Comparison of ENCODE assay signal across 12 cellular contexts in genomic region chr1:203631349-203631748, GRCh38. TPM values are rescaled to one million over a fixed set of nuclear protein-coding genes. Genes with fewer than 3 reads are reported as not detected.
A peak's percentile ranks its signal among the peaks of the same experiment; 100 is the strongest.
DNase-seq lines count a peak whose midpoint lies in the region; ATAC-seq, FAIRE-seq and TF ChIP-seq lines count a peak whose summit lies in the region.
"Had no signal": no experiment of that assay in that cellular context is flagged by ENCODE, and none has a peak within 500 bp of the region (broad histone marks: within the 10 kb centered on the region; RNA-seq: fewer than 3 reads in every experiment).

No MANE protein-coding gene starts in this region.

- POLR2A ChIA-PET in K562 (lab: Yijun Ruan, JAX) = no interaction called here

- no peaks in the 10 kb centered on the region for H3K27me3 Mint-ChIP-seq in natural killer cell (ENCODE audit: low read depth in 2 of 2)

- H3K9me1 ChIP-seq in K562 (ENCODE audit: control insufficient read depth, insufficient read depth, low read length) = no peaks in the 10 kb centered on the region

- no TSS peak for BruUV-seq in K562 (replicated peaks; lab: Mats Ljungman, UMichigan)

- H3K9me3 ChIP-seq in right cardiac atrium (ENCODE audit: control insufficient read depth, low read length) (no peaks in the 10 kb centered on the region), K562 (replicated peaks; ENCODE audit: control insufficient read depth, insufficient read depth, low read depth, low read length) (no peaks in the 10 kb centered on the region)
- H3K9me3 ChIP-seq: pancreas had no signal

- H3K9me3 Mint-ChIP-seq in natural killer cell = no peaks in the 10 kb centered on the region
- H3K9me3 Mint-ChIP-seq: H9 had no signal

- H3K79me2 ChIP-seq in K562 (ENCODE audit: control insufficient read depth, insufficient read depth, low read length) = peaks cover 13% of the 10 kb centered on the region; the same call in 2 of the 3 replicates

- H3K27ac Mint-ChIP-seq in natural killer cell = peak overlapping the region; percentile 85 to 95
- H3K27ac Mint-ChIP-seq: H9 had no signal

- peak overlapping the region; percentile 76 for H3K4me3 Mint-ChIP-seq in natural killer cell

- DNase-seq in right cardiac atrium (no peak), Right ventricle myocardium inferior (ENCODE audit: missing footprints) (no peak), K562 (ENCODE audit: extremely low read depth in 1 of 4, low spot score in 3 of 4) (no peak), natural killer cell (no peak), foreskin fibroblast (no peak), NCI-H2171 treated with DMSO at 0.1 percent for 48 hours (lab: John Stamatoyannopoulos, UW) (no peak)
- DNase-seq: H9; kidney glomerular epithelial cell; pancreas; stimulated activated CD4-positive, alpha-beta T cell treated with anti-CD3 and anti-CD28 coated beads, Interleukin-4, amount 100 ng/mL, for 4 hours had no signal

- H3K4me1 Mint-ChIP-seq in natural killer cell = peaks cover 68 to 70% of the 10 kb centered on the region in 2 donors

- no peaks in the 10 kb centered on the region for H3K27me3 ChIP-seq in right cardiac atrium (ENCODE audit: control insufficient read depth, insufficient read depth)
- no peaks in the 10 kb centered on the region for H3K27me3 ChIP-seq in K562 (ENCODE audit: control insufficient read depth in 2 of 2, insufficient read depth in 2 of 2, low read length in 2 of 2)
- H3K27me3 ChIP-seq: pancreas had no signal

- no peak for FAIRE-seq in K562 (lab: Jason Lieb, UNC)
- FAIRE-seq: pancreas had no signal

- no peak overlapping the region for H3K4me2 ChIP-seq in K562 (ENCODE audit: insufficient read depth, low read length)

- CTCF ChIA-PET in K562 (lab: Yijun Ruan, JAX; ENCODE audit: low intra/inter-chr PET ratio) = no interaction called here

- no peak for TF ChIP-seq RAD21 in K562 (CRISPR knock-in tag; conservative IDR thresholded peaks at IDR 0.05 in 1 of 2, IDR thresholded peaks at IDR 0.05 in 1 of 2)

- no peak for TF ChIP-seq EP300 in K562 (IDR thresholded peaks at IDR 0.05; ENCODE audit: low read length)

- TF ChIP-seq POLR2A in K562 (conservative IDR thresholded peaks at IDR 0.05) = no peak

- no peak overlapping the region for H2AFZ ChIP-seq in K562 (ENCODE audit: low read depth, low read length)

- no peak overlapping the region for H3K9ac ChIP-seq in K562 (ENCODE audit: insufficient read depth in 1 of 2, low read depth in 2 of 2, low read length in 2 of 2)

- H3K27ac ChIP-seq in right cardiac atrium (ENCODE audit: low read length) = peak overlapping the region; percentile 99
- H3K27ac ChIP-seq in K562 (ENCODE audit: extremely low read depth, low read depth, low read length) = no peak overlapping the region
- H3K27ac ChIP-seq: pancreas had no signal

- TF ChIP-seq CTCF in K562 (IDR thresholded peaks at IDR 0.05 in 2 of 3, conservative IDR thresholded peaks at IDR 0.05 in 1 of 3; ENCODE audit: insufficient read depth in 2 of 3, low read depth in 1 of 3, low read length in 3 of 3) = no peak
- no peak for TF ChIP-seq CTCF in natural killer cell (IDR thresholded peaks at IDR 0.05)
- no peak for TF ChIP-seq CTCF in foreskin fibroblast (IDR thresholded peaks at IDR 0.05; ENCODE audit: low read depth, low read length)

- H3K4me1 ChIP-seq in right cardiac atrium (ENCODE audit: control insufficient read depth, insufficient read depth, low read length) (peaks cover 25% of the 10 kb centered on the region), K562 (replicated peaks in 1 of 2; ENCODE audit: control insufficient read depth in 2 of 2, insufficient read depth in 2 of 2, low read length in 2 of 2) (peaks cover 28 to 38% of the 10 kb centered on the region in 2 experiments)

- H3K36me3 ChIP-seq in K562 (ENCODE audit: control insufficient read depth, insufficient read depth, low read length) = no peaks in the 10 kb centered on the region
- H3K36me3 ChIP-seq: pancreas had no signal

- H4K20me1 ChIP-seq in K562 (replicated peaks; ENCODE audit: control insufficient read depth, insufficient read depth, low read length) = no peaks in the 10 kb centered on the region

- in situ Hi-C loops in K562 (cut with MboI) = no loop called here

- H3K4me3 ChIP-seq in right cardiac atrium (ENCODE audit: low read length) (no peak overlapping the region), K562 (no peak overlapping the region), foreskin fibroblast (ENCODE audit: low read depth in 1 of 2, low read length in 2 of 2) (no peak overlapping the region)
- H3K4me3 ChIP-seq: pancreas had no signal

- ATAC-seq in right cardiac atrium (no peak), Right ventricle myocardium inferior (no peak), K562 (no peak), natural killer cell (no peak), GM19351 (IDR thresholded peaks at IDR 0.05; ENCODE audit: unreplicated experiment) (no peak), GM21737 (IDR thresholded peaks at IDR 0.05; ENCODE audit: unreplicated experiment) (no peak)
- ATAC-seq: pancreas had no signal

- 68% methylated on average over 8 of the region's 8 CpGs for WGBS in right cardiac atrium
- 75% methylated on average over 8 of the region's 8 CpGs for WGBS in K562 (ENCODE audit: insufficient coverage, low coverage, missing lambda C conversion rate)

- intact Hi-C loops in right cardiac atrium (cut with DNase I) = no loop called here
- intact Hi-C loops in Right ventricle myocardium inferior (cut with DNase I) = no loop called here
- intact Hi-C loops in K562 (cut with micrococcal nuclease) = no loop called here
- intact Hi-C loops in natural killer cell (cut with micrococcal nuclease) = no loop called here

- H3K36me3 Mint-ChIP-seq in natural killer cell = no peaks in the 10 kb centered on the region

TF ChIP-seq in K562, 482 proteins besides CTCF, POLR2A, EP300 and RAD21:
- TF ChIP-seq ESRRB (CRISPR knock-in tag; IDR thresholded peaks at IDR 0.05; ENCODE audit: borderline replicate concordance) (no peak), CEBPB (tag; IDR thresholded peaks at IDR 0.05) (peak; percentile 91), CEBPG (CRISPR knock-in tag; IDR thresholded peaks at IDR 0.05) (no peak), CEBPG (tag; conservative IDR thresholded peaks at IDR 0.05 in 1 of 2, IDR thresholded peaks at IDR 0.05 in 1 of 2) (peak; percentile 23 to 78; a peak in 3 of 4 replicates)

RNA-seq across cellular contexts. Expression of gene ATP2B4, which starts 4.7 kb away (rescaled TPM):
- total RNA-seq in right cardiac atrium (100 to 1,000 TPM in 3 of 4 donors, 10 to 100 TPM in 1; 97.0 to 132 (median 112) TPM), Right ventricle myocardium inferior (87.1 TPM), K562 (2014; rRNA removed) (15.6 and 16.2 TPM in 2 replicates), K562 (2014; rRNA removed; fragmentation: Illumina TruSeq; extraction: Trizol) (18.2 and 19.7 TPM in 2 replicates), K562 (2015; rRNA removed; fragmentation: Illumina TruSeq; extraction: Trizol) (22.8 and 24.3 TPM in 2 replicates), K562 (2021) (24.2 and 26.3 TPM in 2 replicates), natural killer cell (100 to 1,000 TPM; 175 to 235 (median 196) TPM)
- polyA plus RNA-seq in right cardiac atrium (65.7 TPM), K562 (2011; rRNA removed) (38.5 and 40.6 TPM in 2 replicates), K562 (2014; fragmentation: Illumina TruSeq; extraction: Trizol) (24.4 and 28.7 TPM in 2 replicates), K562 (2014; fragmentation: Nextera tagmentation; extraction: Ambion mirVana) (10 to 100 TPM; 10.3 to 11.3 TPM), K562 (2014; rRNA removed) (20.2 and 21.7 TPM in 2 replicates)
- 99.9 and 127 TPM in 2 replicates for total RNA-seq in K562 (2011; cell fraction: chromatin; rRNA removed; ENCODE audit: low replicate concordance)
- total RNA-seq in K562 (2011; cell fraction: nucleolus; rRNA removed) = 72.9 and 73.4 TPM in 2 replicates
- total RNA-seq in K562 (2011; cell fraction: nucleoplasm; rRNA removed) = 89.0 and 95.0 TPM in 2 replicates
- polyA plus RNA-seq in K562 (2011; cell fraction: cytosol; rRNA removed) = 22.6 and 31.8 TPM in 2 replicates
- 65.0 and 81.5 TPM in 2 replicates for polyA plus RNA-seq in K562 (2011; cell fraction: nucleus; rRNA removed)
- polyA plus RNA-seq in K562 (2012) = 19.0 and 22.9 TPM in 2 replicates
- polyA minus RNA-seq in K562 (2011; rRNA and poly(A)+ RNA removed) = 90.3 and 109 TPM in 2 replicates
- polyA minus RNA-seq in K562 (2011; cell fraction: cytosol; rRNA and poly(A)+ RNA removed) = 46.4 and 53.4 TPM in 2 replicates
- 27.2 and 48.3 TPM in 2 replicates for polyA minus RNA-seq in K562 (2011; cell fraction: nucleus; rRNA and poly(A)+ RNA removed)
